In genomic region chr1:100322436-100323211, GRCh38 we compare ENCODE assay signal across 9 cellular contexts. TPM values are rescaled to one million over a fixed set of nuclear protein-coding genes. Genes with fewer than 3 reads are reported as not detected.
A peak's percentile ranks its signal among the peaks of the same experiment; 100 is the strongest.
DNase-seq lines count a peak whose midpoint lies in the region; ATAC-seq, FAIRE-seq and TF ChIP-seq lines count a peak whose summit lies in the region.
"Had no signal": no experiment of that assay in that cellular context is flagged by ENCODE, and none has a peak within 500 bp of the region (broad histone marks: within the 10 kb centered on the region; RNA-seq: fewer than 3 reads in every experiment).

No MANE protein-coding gene starts in this region.

- 32% methylated on average over 1 of the region's 1 CpG for WGBS in A549 (ENCODE audit: missing lambda C conversion rate)
- WGBS in adrenal gland, 4 donors, result 91 to 100% (median 92%) methylated on average over 1 of the region's 1 CpG

- TF ChIP-seq CTCF in A549 (IDR thresholded peaks at IDR 0.05) (no peak), adrenal gland (IDR thresholded peaks at IDR 0.05) (no peak)

- CTCF ChIA-PET in A549 (lab: Yijun Ruan, JAX), result no interaction called here

- TF ChIP-seq RAD21 in A549 (conservative IDR thresholded peaks at IDR 0.05 in 1 of 2, IDR thresholded peaks at IDR 0.05 in 1 of 2), result no peak

- intact Hi-C loops in adrenal gland (cut with DNase I), result no loop called here

- no peaks in the 10 kb centered on the region for H3K27me3 ChIP-seq in adrenal gland

- no peak for TF ChIP-seq EP300 in A549 (IDR thresholded peaks at IDR 0.05)

- H3K9me3 ChIP-seq in A549 (no peaks in the 10 kb centered on the region), adrenal gland (replicated peaks in 1 of 3) (no peaks in the 10 kb centered on the region)

- no peak for TF ChIP-seq POLR2A in A549 (IDR thresholded peaks at IDR 0.05; ENCODE audit: low read length)
- TF ChIP-seq POLR2A in adrenal gland (IDR thresholded peaks at IDR 0.05), result no peak

- no peak overlapping the region for H3K4me3 ChIP-seq in A549
- H3K4me3 ChIP-seq in adrenal gland, result no peak overlapping the region

- H3K36me3 ChIP-seq in adrenal gland (replicated peaks in 1 of 2), result no peaks in the 10 kb centered on the region

- peak; percentile 4 to 54 for DNase-seq in A549 (ENCODE audit: low read depth in 1 of 2, low spot score in 1 of 2)
- peak; percentile 6 for DNase-seq in GM19238 (ENCODE audit: insufficient read length, low spot score)
- peak; percentile 34 for DNase-seq in LHCN-M2 (ENCODE audit: low read depth)
- peak; percentile 57 for DNase-seq in fibroblast of the conjunctiva (ENCODE audit: low read depth)
- no peak for DNase-seq in adrenal gland
- no peak for DNase-seq in HK-2 (ENCODE audit: unreplicated experiment)
- DNase-seq in RPMI8226, result no peak
- DNase-seq: effector memory CD8-positive, alpha-beta T cell had no signal

- H3K4me2 ChIP-seq in A549, result peak overlapping the region; percentile 43

- peak overlapping the region; percentile 59 to 70 for H3K27ac ChIP-seq in A549
- no peak overlapping the region for H3K27ac ChIP-seq in adrenal gland

- FAIRE-seq in A549 (lab: Jason Lieb, UNC), result no peak

- POLR2A ChIA-PET in A549 (lab: Yijun Ruan, JAX), result no interaction called here

- H3K4me1 ChIP-seq in A549 (peaks cover 18% of the 10 kb centered on the region), adrenal gland (replicated peaks in 1 of 2) (no peaks in the 10 kb centered on the region)

- peak; percentile 50 to 66; a peak in 5 of 6 replicates for ATAC-seq in A549
- ATAC-seq in GM18858 (IDR thresholded peaks at IDR 0.05; ENCODE audit: unreplicated experiment), result no peak
- ATAC-seq: effector memory CD8-positive, alpha-beta T cell had no signal

TF ChIP-seq in A549, 52 proteins besides CTCF, POLR2A, EP300 and RAD21:
- TF ChIP-seq HEYL (CRISPR knock-in tag; IDR thresholded peaks at IDR 0.05) (no peak), FOSB (CRISPR knock-in tag; IDR thresholded peaks at IDR 0.05) (no peak), CEBPB (IDR thresholded peaks at IDR 0.05) (peak; percentile 87), RFX5 (IDR thresholded peaks at IDR 0.05) (no peak), FOSL2 (IDR thresholded peaks at IDR 0.05) (no peak), FOSL2 (CRISPR knock-in tag; IDR thresholded peaks at IDR 0.05) (peak; percentile 66)
- TF ChIP-seq, protein P1, sequence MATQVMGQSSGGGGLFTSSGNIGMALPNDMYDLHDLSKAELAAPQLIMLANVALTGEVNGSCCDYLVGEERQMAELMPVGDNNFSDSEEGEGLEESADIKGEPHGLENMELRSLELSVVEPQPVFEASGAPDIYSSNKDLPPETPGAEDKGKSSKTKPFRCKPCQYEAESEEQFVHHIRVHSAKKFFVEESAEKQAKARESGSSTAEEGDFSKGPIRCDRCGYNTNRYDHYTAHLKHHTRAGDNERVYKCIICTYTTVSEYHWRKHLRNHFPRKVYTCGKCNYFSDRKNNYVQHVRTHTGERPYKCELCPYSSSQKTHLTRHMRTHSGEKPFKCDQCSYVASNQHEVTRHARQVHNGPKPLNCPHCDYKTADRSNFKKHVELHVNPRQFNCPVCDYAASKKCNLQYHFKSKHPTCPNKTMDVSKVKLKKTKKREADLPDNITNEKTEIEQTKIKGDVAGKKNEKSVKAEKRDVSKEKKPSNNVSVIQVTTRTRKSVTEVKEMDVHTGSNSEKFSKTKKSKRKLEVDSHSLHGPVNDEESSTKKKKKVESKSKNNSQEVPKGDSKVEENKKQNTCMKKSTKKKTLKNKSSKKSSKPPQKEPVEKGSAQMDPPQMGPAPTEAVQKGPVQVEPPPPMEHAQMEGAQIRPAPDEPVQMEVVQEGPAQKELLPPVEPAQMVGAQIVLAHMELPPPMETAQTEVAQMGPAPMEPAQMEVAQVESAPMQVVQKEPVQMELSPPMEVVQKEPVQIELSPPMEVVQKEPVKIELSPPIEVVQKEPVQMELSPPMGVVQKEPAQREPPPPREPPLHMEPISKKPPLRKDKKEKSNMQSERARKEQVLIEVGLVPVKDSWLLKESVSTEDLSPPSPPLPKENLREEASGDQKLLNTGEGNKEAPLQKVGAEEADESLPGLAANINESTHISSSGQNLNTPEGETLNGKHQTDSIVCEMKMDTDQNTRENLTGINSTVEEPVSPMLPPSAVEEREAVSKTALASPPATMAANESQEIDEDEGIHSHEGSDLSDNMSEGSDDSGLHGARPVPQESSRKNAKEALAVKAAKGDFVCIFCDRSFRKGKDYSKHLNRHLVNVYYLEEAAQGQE (IDR thresholded peaks at IDR 0.05), result no peak
TF ChIP-seq in A549: peak in this region for 2.

RNA-seq across cellular contexts. Expression of gene CDC14A, which starts 29.7 kb away (rescaled TPM):
- polyA plus RNA-seq in A549 (2011; rRNA removed), result 3.3 and 4.1 TPM in 2 replicates
- polyA plus RNA-seq in A549 (2012; cell fraction: cytosol; rRNA removed), result 1.2 and 1.4 TPM in 2 replicates
- polyA plus RNA-seq in A549 (2012; cell fraction: nucleus; rRNA removed), result 1.5 and 1.6 TPM in 2 replicates
- polyA plus RNA-seq in A549 (2017; fragmentation: RNase III; extraction: RNeasy Plus Mini Kit Qiagen cat#74134 plus additional on column Dnase treatment), result 1.6 to 1.8 TPM (median 1.6 TPM) in 3 replicates
- 3.2 and 4.2 TPM in 2 replicates for polyA minus RNA-seq in A549 (2011; rRNA and poly(A)+ RNA removed)
- 5.8 and 6.7 TPM in 2 replicates for total RNA-seq in LHCN-M2 (2014; rRNA removed)
- polyA plus RNA-seq in LHCN-M2 (2012), result 1.5 TPM
- 10 to 100 TPM in 2 of 8 donors, 1 to 10 TPM in 5, under 1 TPM in 1; 0.85 to 19.2 (median 4.6) TPM for total RNA-seq in adrenal gland
- 1 to 10 TPM; 1.1 to 1.7 (median 1.3) TPM for polyA plus RNA-seq in adrenal gland

RNA-seq across cellular contexts. Expression of gene RTCA, which starts 56.6 kb away (rescaled TPM):
- polyA plus RNA-seq in A549 (2011; rRNA removed) (31.9 and 39.5 TPM in 2 replicates), A549 (2017; fragmentation: RNase III; extraction: RNeasy Plus Mini Kit Qiagen cat#74134 plus additional on column Dnase treatment) (23.8 to 25.0 TPM (median 24.4 TPM) in 3 replicates), adrenal gland (10 to 100 TPM; 20.5 to 61.2 (median 21.4) TPM)
- polyA plus RNA-seq in A549 (2012; cell fraction: cytosol; rRNA removed), result 10.4 and 11.1 TPM in 2 replicates
- 5.6 and 10.9 TPM in 2 replicates for polyA plus RNA-seq in A549 (2012; cell fraction: nucleus; rRNA removed)
- polyA minus RNA-seq in A549 (2011; rRNA and poly(A)+ RNA removed), result 7.7 and 12.7 TPM in 2 replicates
- total RNA-seq in LHCN-M2 (2014; rRNA removed) (41.2 and 45.6 TPM in 2 replicates), adrenal gland (10 to 100 TPM; 19.0 to 41.0 (median 34.0) TPM)
- polyA plus RNA-seq in LHCN-M2 (2012), result 29.1 TPM

Comparison
In these comparisons a context has a peak if more than half of its experiments do, and no peak if none do; other contexts are left out.
1. DNase-seq: peak in A549 (2 of 2), GM19238 (single experiment), LHCN-M2 (single experiment) and fibroblast of the conjunctiva (single experiment); none in adrenal gland (0 of 7), HK-2 (single experiment) and RPMI8226 (single experiment).
2. H3K27ac ChIP-seq: peak in A549 (2 of 2); none in adrenal gland (0 of 5).